ENCODE assay signal across 12 cellular contexts in the genomic region with DNA sequence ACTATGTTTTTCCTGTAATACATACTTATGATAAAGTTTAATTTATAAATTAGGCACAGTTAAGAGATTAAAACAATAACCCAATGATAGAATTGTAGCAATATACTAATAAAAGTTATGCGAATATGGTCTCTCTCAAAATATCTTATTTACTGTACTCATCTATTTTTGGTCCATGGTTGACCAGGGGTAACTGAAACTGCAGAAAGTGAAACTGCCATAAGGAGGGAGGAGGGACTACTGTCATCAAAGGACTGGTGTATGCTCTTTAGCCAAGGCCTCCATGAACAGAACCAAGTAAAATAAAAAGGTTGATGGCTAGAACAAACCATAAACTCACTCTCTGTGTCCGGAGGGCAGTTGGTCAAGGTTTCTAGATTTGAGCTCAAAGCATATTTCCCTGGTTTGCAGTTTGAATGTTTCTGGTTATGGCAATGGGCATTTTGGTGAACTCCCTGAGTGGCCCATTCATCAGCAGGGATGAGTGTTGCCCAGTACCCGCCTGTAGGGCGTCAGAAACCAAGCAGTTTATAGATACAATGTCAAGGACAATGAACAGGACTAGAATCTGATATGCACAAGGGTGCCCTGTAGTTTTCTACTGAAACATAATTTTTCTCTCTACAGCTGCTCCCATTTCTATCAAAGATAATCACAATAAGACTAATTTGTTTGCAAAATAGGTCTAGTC. TPM values are rescaled to one million over a fixed set of nuclear protein-coding genes. Genes with fewer than 3 reads are reported as not detected.
DNase-seq lines count a peak whose midpoint lies in the region; ATAC-seq and TF ChIP-seq lines count a peak whose summit lies in the region.
"Had no signal": no experiment of that assay in that cellular context is flagged by ENCODE, and none has a peak within 500 bp of the region (broad histone marks: within the 10 kb centered on the region; RNA-seq: fewer than 3 reads in every experiment).

No MANE protein-coding gene starts in this region.

- H3K27ac Mint-ChIP-seq in Calu3 (ENCODE audit: unreplicated experiment) = no peak overlapping the region
- H3K27ac Mint-ChIP-seq: activated naive CD8-positive, alpha-beta T cell treated with anti-CD3 and anti-CD28 coated beads for 36 hours had no signal

- no peaks in the 10 kb centered on the region for H3K27me3 ChIP-seq in BLaER1 treated with 17β-estradiol and CSF1 and Interleukin-3, amounts not matched to agents 10 nM and 100 nM
- H3K27me3 ChIP-seq in vagina = no peaks in the 10 kb centered on the region
- H3K27me3 ChIP-seq: upper lobe of right lung had no signal

- TF ChIP-seq POLR2A in vagina (IDR thresholded peaks at IDR 0.05) = no peak

- peak; percentile 96 for ATAC-seq in HG02678 (IDR thresholded peaks at IDR 0.05; ENCODE audit: unreplicated experiment)
- peak; percentile 96 for ATAC-seq in HG03520 (IDR thresholded peaks at IDR 0.05; ENCODE audit: unreplicated experiment)
- ATAC-seq: upper lobe of right lung had no signal

- H3K4me3 ChIP-seq in BLaER1 treated with 17β-estradiol and CSF1 and Interleukin-3, amounts not matched to agents 10 nM and 100 nM = no peak overlapping the region
- no peak overlapping the region for H3K4me3 ChIP-seq in vagina
- H3K4me3 ChIP-seq: upper lobe of right lung had no signal

- peaks cover 19 to 84% (median 51%) of the 10 kb centered on the region in 11 experiments for H3K36me3 ChIP-seq in BLaER1 treated with 17β-estradiol and CSF1 and Interleukin-3, amounts not matched to agents 10 nM and 100 nM
- H3K36me3 ChIP-seq in vagina = no peaks in the 10 kb centered on the region
- H3K36me3 ChIP-seq: upper lobe of right lung had no signal

- peak; percentile 8 for DNase-seq in GM19240 (ENCODE audit: insufficient read length, low spot score)
- no peak for DNase-seq in vagina (ENCODE audit: extremely low spot score in 2 of 2)
- DNase-seq in stimulated activated CD4-positive, alpha-beta T cell treated with anti-CD3 and anti-CD28 coated beads, Interleukin-12 subunit alpha, Interleukin-12 subunit beta, amount 100 ng/mL, for 4 hours = no peak
- no peak for DNase-seq in Calu3
- DNase-seq in SHP77 (lab: John Stamatoyannopoulos, UW) = no peak
- DNase-seq: activated naive CD8-positive, alpha-beta T cell treated with anti-CD3 and anti-CD28 coated beads for 36 hours; NCI-H524; occipital lobe; upper lobe of right lung had no signal

- H3K4me1 Mint-ChIP-seq in Calu3 (ENCODE audit: low read depth, unreplicated experiment) = peaks cover 17% of the 10 kb centered on the region

- no peak overlapping the region for H3K4me3 Mint-ChIP-seq in Calu3 (ENCODE audit: low read depth, unreplicated experiment)
- H3K4me3 Mint-ChIP-seq: activated naive CD8-positive, alpha-beta T cell treated with anti-CD3 and anti-CD28 coated beads for 36 hours had no signal

- H3K36me3 Mint-ChIP-seq in Calu3 (ENCODE audit: insufficient read depth, unreplicated experiment) = no peaks in the 10 kb centered on the region

- H3K9me3 Mint-ChIP-seq in Calu3 (ENCODE audit: low read depth, unreplicated experiment) = no peaks in the 10 kb centered on the region

- no peaks in the 10 kb centered on the region for H3K27me3 Mint-ChIP-seq in Calu3 (ENCODE audit: unreplicated experiment)
- H3K27me3 Mint-ChIP-seq: activated naive CD8-positive, alpha-beta T cell treated with anti-CD3 and anti-CD28 coated beads for 36 hours had no signal

- H3K9ac ChIP-seq in BLaER1 treated with 17β-estradiol and CSF1 and Interleukin-3, amounts not matched to agents 10 nM and 100 nM = no peak overlapping the region

- TF ChIP-seq CTCF in vagina (IDR thresholded peaks at IDR 0.05) = no peak
- no peak for TF ChIP-seq CTCF in Calu3 (IDR thresholded peaks at IDR 0.05; ENCODE audit: unreplicated experiment)

- peaks cover 15 to 41% (median 26%) of the 10 kb centered on the region in 10 experiments for H3K4me1 ChIP-seq in BLaER1 treated with 17β-estradiol and CSF1 and Interleukin-3, amounts not matched to agents 10 nM and 100 nM
- H3K4me1 ChIP-seq in vagina = peaks cover 44% of the 10 kb centered on the region

- no TSS peak for BruUV-seq in Calu3 (replicated peaks; lab: Mats Ljungman, UMichigan)

- intact Hi-C loops in vagina (cut with DNase I) (no loop called here), Calu3 (cut with micrococcal nuclease; ENCODE audit: unreplicated experiment) (no loop called here)

- H3K9me3 ChIP-seq in BLaER1 treated with 17β-estradiol and CSF1 and Interleukin-3, amounts not matched to agents 10 nM and 100 nM (replicated peaks in 1 of 11) = peaks cover 2 to 66% (median 42%) of the 10 kb centered on the region in 11 experiments; a peak in 21 of 22 replicates
- no peaks in the 10 kb centered on the region for H3K9me3 ChIP-seq in vagina
- H3K9me3 ChIP-seq: upper lobe of right lung had no signal

- peak overlapping the region in 10 of 11 experiments; percentile 7 to 65 (median 43); a peak in 17 of 22 replicates for H3K4me2 ChIP-seq in BLaER1 treated with 17β-estradiol and CSF1 and Interleukin-3, amounts not matched to agents 10 nM and 100 nM

- peaks cover 0 to 93% (median 1%) of the 10 kb centered on the region in 11 experiments; a peak in 8 of 22 replicates for H4K20me1 ChIP-seq in BLaER1 treated with 17β-estradiol and CSF1 and Interleukin-3, amounts not matched to agents 10 nM and 100 nM

- no peak overlapping the region for H3K27ac ChIP-seq in BLaER1 treated with 17β-estradiol and CSF1 and Interleukin-3, amounts not matched to agents 10 nM and 100 nM
- H3K27ac ChIP-seq in vagina = no peak overlapping the region
- H3K27ac ChIP-seq: upper lobe of right lung had no signal

- CTCF ChIA-PET in Calu3 (lab: Charles Lee) = interaction anchor here (0.6 kb wide), 1 partner anchor 34 kb away, joined by 4 read pairs; no protein-coding TSS in a partner anchor

RNA-seq across cellular contexts. Expression of a gene that starts 19.8 kb away (rescaled TPM):
- total RNA-seq in vagina = 35.8 TPM
- total RNA-seq in Calu3 (2022) = 44.3 and 46.8 TPM in 2 replicates
